Comparison of ENCODE assay signal across 21 cellular contexts in genomic region chr17:68993112-68993511, GRCh38. TPM values are rescaled to one million over a fixed set of nuclear protein-coding genes. Genes with fewer than 3 reads are reported as not detected.
DNase-seq lines count a peak whose midpoint lies in the region; ATAC-seq and TF ChIP-seq lines count a peak whose summit lies in the region.
"Had no signal": no experiment of that assay in that cellular context is flagged by ENCODE, and none has a peak within 500 bp of the region (broad histone marks: within the 10 kb centered on the region; RNA-seq: fewer than 3 reads in every experiment).

No MANE protein-coding gene starts in this region.

- no peaks in the 10 kb centered on the region for H3K36me3 ChIP-seq in adrenal gland (replicated peaks in 1 of 2)
- no peaks in the 10 kb centered on the region for H3K36me3 ChIP-seq in fibroblast of lung (ENCODE audit: control insufficient read depth, insufficient read depth, low read length)
- H3K36me3 ChIP-seq: lower lobe of right lung, thoracic aorta had no signal

- no peak overlapping the region for H3K9ac ChIP-seq in fibroblast of lung (ENCODE audit: insufficient read depth, low read length)

- no peaks in the 10 kb centered on the region for H4K20me1 ChIP-seq in fibroblast of lung (ENCODE audit: control insufficient read depth, extremely low read depth, insufficient read depth, low read length)

- no peak overlapping the region for H3K4me2 ChIP-seq in fibroblast of lung (ENCODE audit: extremely low read depth, insufficient read depth, low read length)

- H3K27ac ChIP-seq in adrenal gland (no peak overlapping the region), fibroblast of lung (ENCODE audit: insufficient read depth, low read length) (no peak overlapping the region)
- H3K27ac ChIP-seq: lower lobe of right lung, thoracic aorta had no signal

- H3K4me1 ChIP-seq in adrenal gland (replicated peaks in 1 of 2) (no peaks in the 10 kb centered on the region), fibroblast of lung (ENCODE audit: control insufficient read depth, extremely low read depth, insufficient read depth, low read length) (no peaks in the 10 kb centered on the region)
- H3K4me1 ChIP-seq: lower lobe of right lung had no signal

- TF ChIP-seq CTCF in adrenal gland (IDR thresholded peaks at IDR 0.05), result no peak
- no peak for TF ChIP-seq CTCF in fibroblast of lung (conservative IDR thresholded peaks at IDR 0.05 in 1 of 2, IDR thresholded peaks at IDR 0.05 in 1 of 2; ENCODE audit: low read depth in 1 of 2, low read length in 2 of 2)

- DNase-seq in HPDE6-E6E7 (ENCODE audit: extremely low spot score), result peak; percentile 41
- DNase-seq in adrenal gland, result peak in 5 of 7 donors; percentile 39 to 47 (median 44)
- DNase-seq in fibroblast of lung (ENCODE audit: low read depth in 2 of 2), result peak; percentile 16 to 49
- peak; percentile 49 for DNase-seq in renal cortical epithelial cell (ENCODE audit: low read depth)
- no peak for DNase-seq in NAMALWA (ENCODE audit: low spot score)
- DNase-seq in HUDEP-2 (lab: John Stamatoyannopoulos, UW; ENCODE audit: unreplicated experiment in 76 of 76), result no peak
- DNase-seq: activated CD8-positive, alpha-beta T cell treated with anti-CD3 and anti-CD28 coated beads for 36 hours; activated T-cell treated with anti-CD3 and anti-CD28 coated beads, Interleukin-2, amount 50 U/mL, for 24 hours; AML-193; DND-41; lower lobe of right lung; NCI-H1105; NCI-H526; right cardiac atrium; SIG-M5; T-helper 2 cell had no signal

- ATAC-seq in HG03139 (IDR thresholded peaks at IDR 0.05; ENCODE audit: unreplicated experiment), result no peak
- ATAC-seq: activated CD8-positive, alpha-beta T cell treated with anti-CD3 and anti-CD28 coated beads for 36 hours; lower lobe of right lung; right cardiac atrium; stimulated activated memory B cell treated with anti-CD40 and anti-IgM and Interleukin-4, amounts not matched to agents 10 μg/mL and 1 μg/mL and 100 μg/mL, for 72 hours; WTC11 had no signal

- no peaks in the 10 kb centered on the region for H3K27me3 ChIP-seq in adrenal gland
- H3K27me3 ChIP-seq in fibroblast of lung (ENCODE audit: control insufficient read depth, insufficient read depth, low read length), result no peaks in the 10 kb centered on the region

- H3K9me3 ChIP-seq in adrenal gland (replicated peaks in 1 of 3), result no peaks in the 10 kb centered on the region
- no peaks in the 10 kb centered on the region for H3K9me3 ChIP-seq in fibroblast of lung (ENCODE audit: control insufficient read depth, insufficient read depth, low read depth, low read length)
- H3K9me3 ChIP-seq: lower lobe of right lung, thoracic aorta had no signal

- no peak for TF ChIP-seq POLR2A in adrenal gland (IDR thresholded peaks at IDR 0.05)

- WGBS in adrenal gland, 4 donors, result 37 to 67% (median 46%) methylated on average over 4 of the region's 4 CpGs

- no peaks in the 10 kb centered on the region for H3K79me2 ChIP-seq in fibroblast of lung (ENCODE audit: control insufficient read depth, insufficient read depth, low read length)

- H3K4me3 ChIP-seq in adrenal gland (no peak overlapping the region), fibroblast of lung (replicated peaks in 1 of 4; ENCODE audit: control extremely low read depth in 1 of 4, insufficient read depth in 1 of 4, low read depth in 3 of 4, low read length in 4 of 4) (no peak overlapping the region)
- H3K4me3 ChIP-seq: lower lobe of right lung, thoracic aorta had no signal

- intact Hi-C loops in adrenal gland (cut with DNase I), result no loop called here

- H2AFZ ChIP-seq in fibroblast of lung (ENCODE audit: low read length), result no peak overlapping the region

RNA-seq across cellular contexts. Expression of gene ABCA8, which starts 37.9 kb away (rescaled TPM):
- total RNA-seq in adrenal gland, result 100 to 1,000 TPM in 7 of 8 donors, 10 to 100 TPM in 1; 81.8 to 247 (median 152) TPM
- 10 to 100 TPM; 21.2 to 47.4 (median 37.0) TPM for polyA plus RNA-seq in adrenal gland
- 42.6 and 47.2 TPM in 2 replicates for total RNA-seq in fibroblast of lung
- polyA plus RNA-seq in fibroblast of lung, result 6.4 and 9.5 TPM in 2 replicates
- 4.7 and 7.2 TPM in 2 replicates for polyA plus RNA-seq in fibroblast of lung (2012)
- polyA minus RNA-seq in fibroblast of lung (ENCODE audit: low replicate concordance), result 1.6 and 4.8 TPM in 2 replicates
- total RNA-seq in renal cortical epithelial cell, result 0.17 TPM in 1 of 2 replicates, not detected in the other
- total RNA-seq: activated CD8-positive, alpha-beta T cell treated with anti-CD3 and anti-CD28 coated beads for 36 hours; epithelial cell of proximal tubule had no signal

Comparison
In these comparisons a context has a peak if more than half of its experiments do, and no peak if none do; other contexts are left out.
1. DNase-seq: peak in HPDE6-E6E7 (single experiment), adrenal gland (5 of 7), fibroblast of lung (2 of 2) and renal cortical epithelial cell (single experiment); none in NAMALWA (single experiment) and HUDEP-2 (0 of 76).
2. RNA of gene ABCA8, which starts 37.9 kb away (total RNA-seq): 81.8 to 247 TPM in adrenal gland and 42.6 to 47.2 TPM in fibroblast of lung; 0.17 TPM in renal cortical epithelial cell; every median in the first group is over 10 times any median in the second.